In genomic region chr1:33072707-33073106, GRCh38 we compare ENCODE assay signal across 16 cellular contexts.
"Had no signal": no experiment of that assay in that cellular context is flagged by ENCODE, and none has a peak within 500 bp of the region (broad histone marks: within the 10 kb centered on the region; RNA-seq: fewer than 3 reads in every experiment).

No MANE protein-coding gene starts in this region.

- DNase-seq: activated CD4-positive, alpha-beta T cell treated with anti-CD3 and anti-CD28 coated beads, Interleukin-2, amount 10 ng/mL, durations not matched to agents 7 days and 5 days; activated CD4-positive, CD25-positive, alpha-beta regulatory T cell; activated CD8-positive, alpha-beta memory T cell treated with anti-CD3 and anti-CD28 coated beads for 24 hours; activated naive CD4-positive, alpha-beta T cell treated with Interleukin-2 at 50 U/mL for 16 hours; effector CD4-positive, alpha-beta T cell; foreskin keratinocyte; islet precursor cell; left lung; mesendoderm; ovary; T-helper 17 cell; transverse colon had no signal

- ATAC-seq: foreskin keratinocyte; left lung; stimulated activated memory B cell treated with anti-CD40 and anti-IgM and Interleukin-4, amounts not matched to agents 10 μg/mL and 1 μg/mL and 100 μg/mL, for 72 hours; T-helper 17 cell had no signal

- H3K4me3 ChIP-seq: cardiac muscle cell, coronary artery, left lung, ovary, smooth muscle cell, transverse colon had no signal
